In genomic region chr1:160864173-160864572, GRCh38 we compare ENCODE assay signal across 24 cellular contexts. TPM values are rescaled to one million over a fixed set of nuclear protein-coding genes. Genes with fewer than 3 reads are reported as not detected.
A peak's percentile ranks its signal among the peaks of the same experiment; 100 is the strongest.
DNase-seq lines count a peak whose midpoint lies in the region; ATAC-seq, FAIRE-seq and TF ChIP-seq lines count a peak whose summit lies in the region.
"Had no signal": no experiment of that assay in that cellular context is flagged by ENCODE, and none has a peak within 500 bp of the region (broad histone marks: within the 10 kb centered on the region; RNA-seq: fewer than 3 reads in every experiment).

No MANE protein-coding gene starts in this region.

- no peak overlapping the region for H3K4me3 Mint-ChIP-seq in dendritic cell treated with granulocyte-macrophage colony-stimulating factor and Interleukin-4, amounts not matched to agents 40 ng/mL and 50 ng/mL, for 4 days
- H3K4me3 Mint-ChIP-seq in natural killer cell treated with Interleukin-12 subunit alpha and Interleukin-12 subunit beta and Interleukin-15 and Interleukin-18, amount 100 ng/mL, for 72 hours: peak overlapping the region; percentile 95
- no peak overlapping the region for H3K4me3 Mint-ChIP-seq in naive thymus-derived CD8-positive, alpha-beta T cell

- intact Hi-C loops in dendritic cell treated with granulocyte-macrophage colony-stimulating factor and Interleukin-4, amounts not matched to agents 40 ng/mL and 50 ng/mL, for 4 days (cut with micrococcal nuclease): no loop called here

- no peaks in the 10 kb centered on the region for H3K27me3 Mint-ChIP-seq in dendritic cell treated with granulocyte-macrophage colony-stimulating factor and Interleukin-4, amounts not matched to agents 40 ng/mL and 50 ng/mL, for 4 days
- H3K27me3 Mint-ChIP-seq in natural killer cell treated with Interleukin-12 subunit alpha and Interleukin-12 subunit beta and Interleukin-15 and Interleukin-18, amount 100 ng/mL, for 72 hours: no peaks in the 10 kb centered on the region
- no peaks in the 10 kb centered on the region for H3K27me3 Mint-ChIP-seq in naive thymus-derived CD8-positive, alpha-beta T cell

- H3K4me1 Mint-ChIP-seq in dendritic cell treated with granulocyte-macrophage colony-stimulating factor and Interleukin-4, amounts not matched to agents 40 ng/mL and 50 ng/mL, for 4 days (ENCODE audit: low read depth): peaks cover 52% of the 10 kb centered on the region
- H3K4me1 Mint-ChIP-seq in natural killer cell treated with Interleukin-12 subunit alpha and Interleukin-12 subunit beta and Interleukin-15 and Interleukin-18, amount 100 ng/mL, for 72 hours (ENCODE audit: low read depth in 2 of 2): peaks cover 50 to 58% of the 10 kb centered on the region in 2 donors
- peaks cover 12 to 43% (median 40%) of the 10 kb centered on the region in 4 donors for H3K4me1 Mint-ChIP-seq in naive thymus-derived CD8-positive, alpha-beta T cell

- H3K9me2 ChIP-seq in Loucy (replicated peaks; ENCODE audit: low read depth, low read length): no peaks in the 10 kb centered on the region

- H3K4me2 ChIP-seq in Loucy (ENCODE audit: low read depth, low read length, poor library complexity, severe bottlenecking): peak overlapping the region; percentile 96

- POLR2A ChIA-PET in naive thymus-derived CD8-positive, alpha-beta T cell (lab: Charles Lee): interaction anchor here (0.6 to 2.9 kb wide), 3 partner anchors 9 to 140 kb away, joined by 3 to 13 read pairs (median 3); no protein-coding TSS in a partner anchor

- no peaks in the 10 kb centered on the region for H3K9me3 ChIP-seq in Loucy (ENCODE audit: insufficient read depth, low read depth, low read length)
- H3K9me3 ChIP-seq: BE2C had no signal

- no peak for TF ChIP-seq CTCF in Loucy (conservative IDR thresholded peaks at IDR 0.05; ENCODE audit: low read length)

- FAIRE-seq in GM12892 (lab: Jason Lieb, UNC): peak; percentile 54

- no peak for TF ChIP-seq POLR2A in GM12892 (IDR thresholded peaks at IDR 0.05; ENCODE audit: low read depth, low read length)

- in situ Hi-C loops in G401 (cut with HindIII; ENCODE audit: low sequenced_read_pairs): no loop called here

- no peaks in the 10 kb centered on the region for H3K36me3 Mint-ChIP-seq in dendritic cell treated with granulocyte-macrophage colony-stimulating factor and Interleukin-4, amounts not matched to agents 40 ng/mL and 50 ng/mL, for 4 days (ENCODE audit: low read depth)
- no peaks in the 10 kb centered on the region for H3K36me3 Mint-ChIP-seq in natural killer cell treated with Interleukin-12 subunit alpha and Interleukin-12 subunit beta and Interleukin-15 and Interleukin-18, amount 100 ng/mL, for 72 hours
- no peaks in the 10 kb centered on the region for H3K36me3 Mint-ChIP-seq in naive thymus-derived CD8-positive, alpha-beta T cell
- H3K36me3 Mint-ChIP-seq: CD8-positive, alpha-beta T cell had no signal

- H3K79me2 ChIP-seq in Loucy (ENCODE audit: insufficient read depth, low read length): peaks cover 37% of the 10 kb centered on the region

- H3K9me3 Mint-ChIP-seq in dendritic cell treated with granulocyte-macrophage colony-stimulating factor and Interleukin-4, amounts not matched to agents 40 ng/mL and 50 ng/mL, for 4 days: no peaks in the 10 kb centered on the region
- no peaks in the 10 kb centered on the region for H3K9me3 Mint-ChIP-seq in natural killer cell treated with Interleukin-12 subunit alpha and Interleukin-12 subunit beta and Interleukin-15 and Interleukin-18, amount 100 ng/mL, for 72 hours
- H3K9me3 Mint-ChIP-seq in naive thymus-derived CD8-positive, alpha-beta T cell: no peaks in the 10 kb centered on the region
- H3K9me3 Mint-ChIP-seq: CD8-positive, alpha-beta T cell had no signal

- H3K4me3 ChIP-seq in Loucy (ENCODE audit: low read length, poor library complexity, severe bottlenecking): peak overlapping the region; percentile 87

- H3F3A ChIP-seq in Loucy (ENCODE audit: low read depth): peaks cover 10% of the 10 kb centered on the region

- no peak for ATAC-seq in natural killer cell treated with Interleukin-12 subunit alpha and Interleukin-12 subunit beta and Interleukin-15 and Interleukin-18, amount 100 ng/mL, for 72 hours
- no peak for ATAC-seq in naive thymus-derived CD8-positive, alpha-beta T cell
- ATAC-seq: CD8-positive, alpha-beta T cell; PC-3 had no signal

- no peaks in the 10 kb centered on the region for H3K36me3 ChIP-seq in Loucy (ENCODE audit: insufficient read depth, low read length)
- H3K36me3 ChIP-seq: BE2C had no signal

- H3K9ac ChIP-seq in Loucy (ENCODE audit: low read depth, low read length, poor library complexity, severe bottlenecking): peak overlapping the region; percentile 90

- DNase-seq in GM12892 (ENCODE audit: insufficient read length) (no peak), DMS 273 treated with DMSO at 0.1 percent for 48 hours (lab: John Stamatoyannopoulos, UW) (no peak), OCI-M2 (lab: John Stamatoyannopoulos, UW; ENCODE audit: unreplicated experiment) (no peak), G401 (ENCODE audit: low spot score) (no peak)
- no peak for DNase-seq in natural killer cell treated with Interleukin-12 subunit alpha and Interleukin-12 subunit beta and Interleukin-15 and Interleukin-18, amount 100 ng/mL, for 72 hours (ENCODE audit: low spot score)
- no peak for DNase-seq in naive thymus-derived CD8-positive, alpha-beta T cell
- DNase-seq: BE2C; CD8-positive, alpha-beta T cell; DMS53; EL; HCEC 1CT; NCI-H1105 treated with DMSO at 0.1 percent for 48 hours; NCI-H1694 treated with DMSO at 0.1 percent for 48 hours; NCI-H2081 treated with DMSO at 0.1 percent for 48 hours; NCI-H2171 treated with DMSO at 0.1 percent for 48 hours; NCI-H446; NCI-H526; PC-3; RPMI8226; SHP77 had no signal

- H3K4me1 ChIP-seq in Loucy (ENCODE audit: insufficient read depth, low read length, poor library complexity, severe bottlenecking): peaks cover 66% of the 10 kb centered on the region
- H3K4me1 ChIP-seq: BE2C had no signal

- H2AFZ ChIP-seq in Loucy (ENCODE audit: low read length): 0 out of 2 replicates have a peak overlapping the region, but pooled peaks have one; percentile 2

- peak overlapping the region; percentile 54 for H3K27ac Mint-ChIP-seq in dendritic cell treated with granulocyte-macrophage colony-stimulating factor and Interleukin-4, amounts not matched to agents 40 ng/mL and 50 ng/mL, for 4 days
- H3K27ac Mint-ChIP-seq in natural killer cell treated with Interleukin-12 subunit alpha and Interleukin-12 subunit beta and Interleukin-15 and Interleukin-18, amount 100 ng/mL, for 72 hours: peak overlapping the region; percentile 92 to 93
- peak overlapping the region in 2 of 10 donors; percentile 49 to 70 for H3K27ac Mint-ChIP-seq in naive thymus-derived CD8-positive, alpha-beta T cell
- H3K27ac Mint-ChIP-seq: CD8-positive, alpha-beta T cell had no signal

- H4K20me1 ChIP-seq in Loucy (ENCODE audit: insufficient read depth, low read length, poor library complexity, severe bottlenecking): no peaks in the 10 kb centered on the region

- no peaks in the 10 kb centered on the region for H3K27me3 ChIP-seq in Loucy (ENCODE audit: insufficient read depth, low read length, poor library complexity, severe bottlenecking)
- H3K27me3 ChIP-seq: BE2C had no signal

RNA-seq across cellular contexts. Expression of gene CD244, which starts 1.5 kb away (rescaled TPM):
- 1.3 TPM for polyA plus RNA-seq in GM12892 (2012; ENCODE audit: missing spikeins)
- 10 to 100 TPM; 36.6 to 64.4 TPM for total RNA-seq in natural killer cell treated with Interleukin-12 subunit alpha and Interleukin-12 subunit beta and Interleukin-15 and Interleukin-18, amount 100 ng/mL, for 72 hours
- under 1 TPM; 0.62 to 0.66 TPM for total RNA-seq in naive thymus-derived CD8-positive, alpha-beta T cell
- polyA plus RNA-seq in naive thymus-derived CD8-positive, alpha-beta T cell: 10 to 100 TPM; 11.7 to 82.2 (median 16.1) TPM
- not detected in 2 replicates for total RNA-seq in G401 (2014; rRNA removed; shearing (Covaris generic))
- total RNA-seq: A673, HT1080, PC-3 had no signal

RNA-seq across cellular contexts. Expression of gene ITLN1, which starts 20.8 kb away (rescaled TPM):
- polyA plus RNA-seq in GM12892 (2012; ENCODE audit: missing spikeins): not detected
- total RNA-seq in natural killer cell treated with Interleukin-12 subunit alpha and Interleukin-12 subunit beta and Interleukin-15 and Interleukin-18, amount 100 ng/mL, for 72 hours: not detected
- total RNA-seq in naive thymus-derived CD8-positive, alpha-beta T cell: not detected
- polyA plus RNA-seq in naive thymus-derived CD8-positive, alpha-beta T cell: not detected
- not detected in 2 replicates for total RNA-seq in G401 (2014; rRNA removed; shearing (Covaris generic))
- total RNA-seq: A673; CD8-positive, alpha-beta T cell; HT1080; PC-3 had no signal

Comparison
In these comparisons a context has a peak if more than half of its experiments do, and no peak if none do; other contexts are left out.
1. RNA of gene CD244, which starts 1.5 kb away (total RNA-seq): 36.6 to 64.4 TPM in natural killer cell treated with Interleukin-12 subunit alpha and Interleukin-12 subunit beta and Interleukin-15 and Interleukin-18, amount 100 ng/mL, for 72 hours; 0.62 to 0.66 TPM in naive thymus-derived CD8-positive, alpha-beta T cell and not detected in G401; every median in the first group is over 10 times any median in the second.